Comparison of ENCODE assay signal across 19 cellular contexts in genomic region chr3:117447419-117447818, GRCh38.
"Had no signal": no experiment of that assay in that cellular context is flagged by ENCODE, and none has a peak within 500 bp of the region (broad histone marks: within the 10 kb centered on the region; RNA-seq: fewer than 3 reads in every experiment).

No MANE protein-coding gene starts in this region.

- DNase-seq: colonic mucosa; cortex of kidney; dermis blood vessel endothelial cell; dorsolateral prefrontal cortex; effector CD4-positive, alpha-beta T cell; effector CD8-positive, alpha-beta T cell; effector memory CD4-positive, alpha-beta T cell; effector memory CD8-positive, alpha-beta T cell; endodermal cell; erythroblast; esophagus squamous epithelium; foreskin fibroblast; foreskin keratinocyte; foreskin melanocyte; gastrocnemius medialis; glutamatergic neuron; head of caudate nucleus; heart left ventricle; heart right ventricle had no signal
